17 cellular contexts compared by ENCODE assay signal in the genomic region with DNA sequence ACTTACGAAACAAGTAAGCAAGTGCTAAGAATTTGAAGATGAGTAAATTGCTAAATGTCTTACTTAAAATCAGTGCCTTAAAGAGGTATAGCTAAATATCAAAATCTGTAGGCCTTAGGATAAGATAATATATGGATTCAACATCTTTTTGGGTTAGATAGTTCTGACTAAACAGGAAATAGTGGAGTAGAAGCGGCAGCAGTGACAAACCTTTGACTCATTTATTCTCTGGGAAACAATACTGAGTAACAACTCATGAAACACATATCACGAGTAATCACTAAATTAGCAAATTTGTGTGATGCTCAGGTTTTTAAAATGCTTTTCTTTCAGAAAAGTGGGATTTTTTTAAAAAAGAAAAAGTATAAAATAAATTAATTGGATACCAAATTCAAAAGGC.
"Had no signal": no experiment of that assay in that cellular context is flagged by ENCODE, and none has a peak within 500 bp of the region (broad histone marks: within the 10 kb centered on the region; RNA-seq: fewer than 3 reads in every experiment).

No MANE protein-coding gene starts in this region.

- ATAC-seq: left colon; naive thymus-derived CD4-positive, alpha-beta T cell had no signal

- H3K27me3 ChIP-seq: neutrophil, tibial artery, vagina had no signal

- DNase-seq: activated CD4-positive, alpha-beta memory T cell treated with anti-CD3 and anti-CD28 coated beads for 36 hours; activated gamma-delta T cell; activated naive CD8-positive, alpha-beta T cell treated with anti-CD3 and anti-CD28 coated beads for 36 hours; activated T-cell treated with anti-CD3 and anti-CD28 coated beads, Interleukin-2, amount 50 U/mL, for 48 hours; aorta; central memory CD4-positive, alpha-beta T cell; cortex of kidney; effector CD8-positive, alpha-beta T cell; immature natural killer cell; left colon; naive thymus-derived CD4-positive, alpha-beta T cell; retina; tibial artery had no signal

- H3K9me3 ChIP-seq: neutrophil, tibial artery, vagina had no signal

- H3K4me1 ChIP-seq: tibial artery, vagina had no signal

- H3K36me3 ChIP-seq: neutrophil, tibial artery, vagina had no signal

- H3K4me3 ChIP-seq: lung, skin epidermis, tibial artery, vagina had no signal

- H3K27ac ChIP-seq: neutrophil, skin epidermis, tibial artery, vagina had no signal
